In genomic region chr15:45378149-45378912, GRCh38 we compare ENCODE assay signal across 8 cellular contexts. TPM values are rescaled to one million over a fixed set of nuclear protein-coding genes. Genes with fewer than 3 reads are reported as not detected.
DNase-seq lines count a peak whose midpoint lies in the region; ATAC-seq and TF ChIP-seq lines count a peak whose summit lies in the region.

TSS of gene GATM (minus strand) at chr15:45378544. CDS start at chr15:45378453, 91 bp downstream.

- ATAC-seq in activated CD4-positive, alpha-beta T cell treated with anti-CD3 and anti-CD28 coated beads for 36 hours = peak; percentile 88
- ATAC-seq in right lobe of liver = peak; percentile 78 to 94 (median 86)

- POLR2A ChIA-PET in activated CD4-positive, alpha-beta T cell treated with anti-CD3 and anti-CD28 coated beads for 36 hours (lab: Charles Lee) = interaction anchor here (0.5 kb wide), 1 partner anchor 88 kb away, joined by 3 read pairs; no protein-coding TSS in a partner anchor

- peaks cover 12% of the 10 kb centered on the region for H3K4me1 Mint-ChIP-seq in activated CD4-positive, alpha-beta T cell treated with anti-CD3 and anti-CD28 coated beads for 36 hours

- H3K27ac Mint-ChIP-seq in activated CD4-positive, alpha-beta T cell treated with anti-CD3 and anti-CD28 coated beads for 36 hours = peak within 1 kb of the TSS; percentile 26

- H3K27me3 ChIP-seq in dorsolateral prefrontal cortex = no peaks in the 10 kb centered on the region
- H3K27me3 ChIP-seq in right lobe of liver = no peaks in the 10 kb centered on the region

- no peaks in the 10 kb centered on the region for H3K9me3 Mint-ChIP-seq in activated CD4-positive, alpha-beta T cell treated with anti-CD3 and anti-CD28 coated beads for 36 hours (ENCODE audit: low read depth)

- TF ChIP-seq POLR2A in right lobe of liver (IDR thresholded peaks at IDR 0.05) = peak; percentile 81

- H3K4me1 ChIP-seq in right lobe of liver = peaks cover 0 to 34% (median 6%) of the 10 kb centered on the region in 4 donors

- H3K4me3 Mint-ChIP-seq in activated CD4-positive, alpha-beta T cell treated with anti-CD3 and anti-CD28 coated beads for 36 hours = peak within 1 kb of the TSS; percentile 66

- H3K27ac ChIP-seq in dorsolateral prefrontal cortex (peak within 1 kb of the TSS; percentile 78 to 99 (median 96)), right lobe of liver (peak within 1 kb of the TSS; percentile 81 to 90 (median 85))

- intact Hi-C loops in activated CD4-positive, alpha-beta T cell treated with anti-CD3 and anti-CD28 coated beads for 36 hours (cut with DNase I, micrococcal nuclease) = loop anchor here in 1 of 2 experiments (1.0 to 5.0 kb wide), 3 partner anchors 24 to 261 kb away; a partner anchor contains a TSS
- intact Hi-C loops in dorsolateral prefrontal cortex (cut with DNase I) (loop anchor here (5.0 to 10.0 kb wide), 4 partner anchors 51 to 176 kb away; no protein-coding TSS in a partner anchor), right lobe of liver (cut with DNase I) (no loop called here)

- H3K9me3 ChIP-seq in right lobe of liver = no peaks in the 10 kb centered on the region

- H3K36me3 Mint-ChIP-seq in activated CD4-positive, alpha-beta T cell treated with anti-CD3 and anti-CD28 coated beads for 36 hours (ENCODE audit: low read depth) = peaks cover 3% of the 10 kb centered on the region

- peak; percentile 41 for DNase-seq in NCI-H345 (lab: John Stamatoyannopoulos, UW)
- DNase-seq in NCI-H345 treated with DMSO at 0.1 percent for 48 hours (lab: John Stamatoyannopoulos, UW; ENCODE audit: unreplicated experiment) = no peak
- DNase-seq in HFF-Myc (ENCODE audit: extremely low read depth, low read depth) = peak; percentile 39
- peak; percentile 1 for DNase-seq in NCI-H1048 (lab: John Stamatoyannopoulos, UW)
- peak; percentile 75 for DNase-seq in activated CD4-positive, alpha-beta T cell treated with anti-CD3 and anti-CD28 coated beads for 36 hours
- peak; percentile 82 to 91 (median 86) for DNase-seq in dorsolateral prefrontal cortex
- peak; percentile 86 to 91 (median 89) for DNase-seq in right lobe of liver
- peak; percentile 44 for DNase-seq in stimulated activated CD4-positive, alpha-beta T cell treated with anti-CD3 and anti-CD28 coated beads, Interleukin-4, amount 100 ng/mL, for 24 hours

- H3K4me3 ChIP-seq in HFF-Myc (replicated peaks; ENCODE audit: low read depth, low read length) (peak within 1 kb of the TSS; percentile 36), dorsolateral prefrontal cortex (peak within 1 kb of the TSS; percentile 66 to 95 (median 83)), right lobe of liver (peak within 1 kb of the TSS; percentile 55 to 84 (median 74))

- CTCF ChIA-PET in activated CD4-positive, alpha-beta T cell treated with anti-CD3 and anti-CD28 coated beads for 36 hours (lab: Charles Lee) = interaction anchor here (0.6 to 2.8 kb wide), 5 partner anchors 8 to 84 kb away, joined by 3 to 8 read pairs (median 4); a partner anchor contains a TSS

- WGBS in right lobe of liver (ENCODE audit: insufficient coverage, low coverage, low lambda C conversion rate, missing lambda C conversion rate) = 0% methylated on average over 15 of the region's 87 CpGs

- H3K36me3 ChIP-seq in right lobe of liver = no peaks in the 10 kb centered on the region

- peak; percentile 26 for TF ChIP-seq CTCF in HFF-Myc (IDR thresholded peaks at IDR 0.05; ENCODE audit: low read depth, low read length, missing control alignments)
- TF ChIP-seq CTCF in dorsolateral prefrontal cortex (IDR thresholded peaks at IDR 0.05 in 54 of 56, conservative IDR thresholded peaks at IDR 0.05 in 2 of 56; ENCODE audit: low read depth in 1 of 56, partially characterized antibody in 56 of 56) = peak in 33 of 56 donors; percentile 1 to 48 (median 22)
- peak; percentile 20 to 31 (median 24) for TF ChIP-seq CTCF in right lobe of liver (IDR thresholded peaks at IDR 0.05)

- peaks cover 29% of the 10 kb centered on the region for H3K27me3 Mint-ChIP-seq in activated CD4-positive, alpha-beta T cell treated with anti-CD3 and anti-CD28 coated beads for 36 hours

RNA-seq across cellular contexts. Expression of gene GATM, which starts in this region (rescaled TPM):
- total RNA-seq in activated CD4-positive, alpha-beta T cell treated with anti-CD3 and anti-CD28 coated beads for 36 hours = 1 to 10 TPM; 2.5 to 3.4 TPM
- total RNA-seq in dorsolateral prefrontal cortex (100 to 1,000 TPM; 103 to 309 (median 166) TPM), right lobe of liver (1,000 to 10,000 TPM in 1 of 6 experiments, 100 to 1,000 TPM in 5; 404 to 1,363 (median 579) TPM)

Comparison
In these comparisons a context has a peak if more than half of its experiments do, and no peak if none do; other contexts are left out.
1. RNA of gene GATM (total RNA-seq): 404 to 1,363 TPM in right lobe of liver and 103 to 309 TPM in dorsolateral prefrontal cortex; 2.5 to 3.4 TPM in activated CD4-positive, alpha-beta T cell treated with anti-CD3 and anti-CD28 coated beads for 36 hours; every median in the first group is over 10 times any median in the second.
2. intact Hi-C loops: an anchor here in dorsolateral prefrontal cortex (5.0 to 10.0 kb wide); none called in right lobe of liver.
3. Peak in every context shown above with its lines, with median percentiles within 50 percentile points of each other: H3K4me3 ChIP-seq and CTCF ChIP-seq.